In the genomic region with DNA sequence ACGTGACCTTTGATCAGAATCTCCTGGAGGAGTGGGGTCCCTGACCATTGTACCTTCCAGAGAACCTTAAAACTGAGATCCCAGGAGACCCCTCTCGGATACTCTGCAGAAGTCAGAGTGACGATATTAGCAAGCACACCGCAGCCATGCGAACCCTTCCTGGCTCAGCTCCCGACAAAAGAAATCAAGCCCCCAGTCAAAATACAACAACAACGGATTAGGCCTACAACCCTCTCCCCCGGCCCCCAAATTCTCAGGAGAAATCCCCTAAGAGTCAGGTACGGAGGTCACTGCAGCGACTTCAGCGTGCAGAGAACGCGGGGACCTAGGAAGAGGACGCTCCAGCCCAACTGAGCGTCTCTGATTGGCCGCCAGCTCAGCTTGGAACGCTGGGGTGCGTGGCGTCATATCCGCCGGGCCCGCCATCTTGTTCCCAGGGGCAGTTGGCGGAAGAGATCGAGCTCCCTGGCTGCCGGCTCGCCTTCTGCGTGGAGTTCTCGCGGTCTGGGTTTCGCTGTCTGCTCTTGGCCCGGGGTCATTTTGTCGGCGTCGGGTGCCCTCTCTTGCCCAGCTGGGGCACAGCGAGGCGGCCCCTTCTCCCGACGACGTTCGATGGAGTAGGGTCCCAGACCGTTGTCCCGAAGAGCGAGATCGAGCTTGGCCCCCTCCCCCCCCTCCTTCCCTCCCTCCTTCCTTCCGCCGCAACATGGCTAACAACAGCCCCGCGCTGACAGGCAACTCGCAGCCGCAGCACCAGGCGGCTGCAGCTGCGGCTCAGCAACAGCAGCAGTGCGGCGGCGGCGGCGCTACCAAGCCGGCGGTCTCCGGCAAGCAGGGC, we compare ENCODE assay signal across 8 cellular contexts. TPM values are rescaled to one million over a fixed set of nuclear protein-coding genes. Genes with fewer than 3 reads are reported as not detected.
A peak's percentile ranks its signal among the peaks of the same experiment; 100 is the strongest.
DNase-seq lines count a peak whose midpoint lies in the region; ATAC-seq and TF ChIP-seq lines count a peak whose summit lies in the region.

A gene with protein sequence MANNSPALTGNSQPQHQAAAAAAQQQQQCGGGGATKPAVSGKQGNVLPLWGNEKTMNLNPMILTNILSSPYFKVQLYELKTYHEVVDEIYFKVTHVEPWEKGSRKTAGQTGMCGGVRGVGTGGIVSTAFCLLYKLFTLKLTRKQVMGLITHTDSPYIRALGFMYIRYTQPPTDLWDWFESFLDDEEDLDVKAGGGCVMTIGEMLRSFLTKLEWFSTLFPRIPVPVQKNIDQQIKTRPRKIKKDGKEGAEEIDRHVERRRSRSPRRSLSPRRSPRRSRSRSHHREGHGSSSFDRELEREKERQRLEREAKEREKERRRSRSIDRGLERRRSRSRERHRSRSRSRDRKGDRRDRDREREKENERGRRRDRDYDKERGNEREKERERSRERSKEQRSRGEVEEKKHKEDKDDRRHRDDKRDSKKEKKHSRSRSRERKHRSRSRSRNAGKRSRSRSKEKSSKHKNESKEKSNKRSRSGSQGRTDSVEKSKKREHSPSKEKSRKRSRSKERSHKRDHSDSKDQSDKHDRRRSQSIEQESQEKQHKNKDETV (plus strand): TSS at position 425 of the 838 bp plus-strand sequence. CDS start 282 bp downstream, at position 707.

- intact Hi-C loops in uterus (cut with DNase I; ENCODE audit: low total_unique reads) = no loop called here

- TF ChIP-seq POLR2A in uterus (IDR thresholded peaks at IDR 0.05) = peak; percentile 64 to 93

- H3K27me3 ChIP-seq in right atrium auricular region (no peaks in the 10 kb centered on the region), uterus (no peaks in the 10 kb centered on the region)

- peaks cover 30% of the 10 kb centered on the region for H3K4me1 Mint-ChIP-seq in T-helper 17 cell

- in situ Hi-C loops in GM13977 (cut with MboI; ENCODE audit: low pct_unique_long_range_greater_than_20kb, low sequenced_read_pairs, unreplicated experiment) = no loop called here

- no peaks in the 10 kb centered on the region for H3K27me3 Mint-ChIP-seq in T-helper 17 cell

- H3K36me3 ChIP-seq in right atrium auricular region (peaks cover 15% of the 10 kb centered on the region), uterus (no peaks in the 10 kb centered on the region)

- ATAC-seq in HG02870 (IDR thresholded peaks at IDR 0.05; ENCODE audit: unreplicated experiment) (peak; percentile 90), T-helper 17 cell (peak; percentile 87)

- no peaks in the 10 kb centered on the region for H3K9me3 ChIP-seq in T-helper 17 cell (ENCODE audit: control insufficient read depth, low read length, poor library complexity, severe bottlenecking)
- no peaks in the 10 kb centered on the region for H3K9me3 ChIP-seq in right atrium auricular region
- no peaks in the 10 kb centered on the region for H3K9me3 ChIP-seq in uterus

- peak within 1 kb of the TSS; percentile 98 for H3K4me3 Mint-ChIP-seq in T-helper 17 cell

- TF ChIP-seq CTCF in GM13977 (IDR thresholded peaks at IDR 0.05; ENCODE audit: extremely low read depth, insufficient read depth, missing control alignments) (no peak), right atrium auricular region (IDR thresholded peaks at IDR 0.05) (no peak), uterus (IDR thresholded peaks at IDR 0.05) (no peak)

- peak within 1 kb of the TSS; percentile 85 to 89 for H3K4me3 ChIP-seq in right atrium auricular region
- H3K4me3 ChIP-seq in uterus = peak within 1 kb of the TSS; percentile 95 to 98

- H3K27ac ChIP-seq in angular gyrus (ENCODE audit: low read depth, low read length) (peak within 1 kb of the TSS; percentile 96), right atrium auricular region (peak within 1 kb of the TSS; percentile 96 to 98), uterus (peak within 1 kb of the TSS; percentile 97)

- DNase-seq in GM13977 (ENCODE audit: low spot score) = peak; percentile 94
- peak; percentile 83 for DNase-seq in NCI-H146 treated with DMSO at 0.1 percent for 48 hours (lab: John Stamatoyannopoulos, UW; ENCODE audit: unreplicated experiment)
- DNase-seq in T-helper 17 cell = peak; percentile 86 to 89 (median 87)
- DNase-seq in right atrium auricular region (ENCODE audit: low spot score) = peak; percentile 96
- peak; percentile 70 for DNase-seq in pulmonary artery endothelial cell (ENCODE audit: low read depth, low spot score)
- DNase-seq in uterus = peak; percentile 92 to 94

- peaks cover 6% of the 10 kb centered on the region for H3K36me3 Mint-ChIP-seq in T-helper 17 cell (ENCODE audit: low read depth)

- peak within 1 kb of the TSS; percentile 99 for H3K27ac Mint-ChIP-seq in T-helper 17 cell

- peaks cover 0 to 31% of the 10 kb centered on the region in 2 donors for H3K4me1 ChIP-seq in right atrium auricular region
- no peaks in the 10 kb centered on the region for H3K4me1 ChIP-seq in uterus

RNA-seq across cellular contexts. Expression of the gene that starts here (rescaled TPM):
- 100 to 1,000 TPM; 124 to 134 TPM for total RNA-seq in T-helper 17 cell
- 10 to 100 TPM; 10.7 to 11.1 TPM for total RNA-seq in right atrium auricular region
- 12.9 and 16.4 TPM in 2 replicates for total RNA-seq in pulmonary artery endothelial cell
- total RNA-seq in uterus = 10 to 100 TPM in 3 of 4 donors, 1 to 10 TPM in 1; 6.7 to 40.0 (median 29.1) TPM

Comparison
In these comparisons a context has a peak if more than half of its experiments do, and no peak if none do; other contexts are left out.
1. Peak in every context shown above with its lines: DNase-seq, ATAC-seq, H3K4me3 ChIP-seq and H3K27ac ChIP-seq.